In genomic region chr7:45026984-45027773, GRCh38 we compare ENCODE assay signal across 7 cellular contexts. TPM values are rescaled to one million over a fixed set of nuclear protein-coding genes. Genes with fewer than 3 reads are reported as not detected.
A peak's percentile ranks its signal among the peaks of the same experiment; 100 is the strongest.
DNase-seq lines count a peak whose midpoint lies in the region; ATAC-seq lines count a peak whose summit lies in the region.

No MANE protein-coding gene starts in this region.

- peak overlapping the region; percentile 88 for H3K27ac Mint-ChIP-seq in activated T-cell treated with anti-CD3 and anti-CD28 coated beads, Interleukin-2, amount 50 U/mL, for 24 hours
- peak overlapping the region; percentile 89 to 99 (median 92) for H3K27ac Mint-ChIP-seq in immature natural killer cell

- H3K27me3 Mint-ChIP-seq in activated T-cell treated with anti-CD3 and anti-CD28 coated beads, Interleukin-2, amount 50 U/mL, for 24 hours = no peaks in the 10 kb centered on the region
- peaks cover 2 to 7% (median 3%) of the 10 kb centered on the region in 3 donors for H3K27me3 Mint-ChIP-seq in immature natural killer cell (ENCODE audit: low read depth in 3 of 3)

- no peaks in the 10 kb centered on the region for H3K9me3 Mint-ChIP-seq in activated T-cell treated with anti-CD3 and anti-CD28 coated beads, Interleukin-2, amount 50 U/mL, for 24 hours
- H3K9me3 Mint-ChIP-seq in immature natural killer cell = no peaks in the 10 kb centered on the region

- peak; percentile 56 for ATAC-seq in GM19043 (IDR thresholded peaks at IDR 0.05; ENCODE audit: low read depth, unreplicated experiment)

- peak overlapping the region; percentile 79 for H3K4me3 Mint-ChIP-seq in activated T-cell treated with anti-CD3 and anti-CD28 coated beads, Interleukin-2, amount 50 U/mL, for 24 hours
- peak overlapping the region; percentile 90 to 99 (median 93) for H3K4me3 Mint-ChIP-seq in immature natural killer cell

- H3K4me1 Mint-ChIP-seq in activated T-cell treated with anti-CD3 and anti-CD28 coated beads, Interleukin-2, amount 50 U/mL, for 24 hours (ENCODE audit: low read depth) = peaks cover 79% of the 10 kb centered on the region
- H3K4me1 Mint-ChIP-seq in immature natural killer cell = peaks cover 67 to 85% of the 10 kb centered on the region in 2 donors

- H3K36me3 Mint-ChIP-seq in activated T-cell treated with anti-CD3 and anti-CD28 coated beads, Interleukin-2, amount 50 U/mL, for 24 hours (ENCODE audit: low read depth) = peaks cover 68% of the 10 kb centered on the region
- peaks cover 4 to 7% (median 6%) of the 10 kb centered on the region in 3 donors for H3K36me3 Mint-ChIP-seq in immature natural killer cell

- DNase-seq in HS-5 (ENCODE audit: low read depth) = peak; percentile 33
- DNase-seq in activated T-cell treated with anti-CD3 and anti-CD28 coated beads, Interleukin-2, amount 50 U/mL, for 24 hours = no peak
- DNase-seq in immature natural killer cell = peak; percentile 64 to 72 (median 70)
- DNase-seq in GM19240 (ENCODE audit: insufficient read length, low spot score) = no peak
- DNase-seq in HT-29 (ENCODE audit: low spot score) = no peak
- DNase-seq in LoVo (ENCODE audit: low spot score) = no peak

RNA-seq across cellular contexts. Expression of gene CCM2, which starts 27.2 kb away (rescaled TPM):
- polyA plus RNA-seq in immature natural killer cell = 100 to 1,000 TPM in 2 of 3 donors, 10 to 100 TPM in 1; 60.4 to 120 (median 103) TPM
- total RNA-seq in HT-29 (2014; rRNA removed; shearing (Covaris generic)) = 69.8 and 90.2 TPM in 2 replicates

RNA-seq across cellular contexts. Expression of gene MYO1G, which starts 48.4 kb away (rescaled TPM):
- 100 to 1,000 TPM; 139 to 261 (median 139) TPM for polyA plus RNA-seq in immature natural killer cell
- total RNA-seq in HT-29 (2014; rRNA removed; shearing (Covaris generic)) = 0.08 and 0.31 TPM in 2 replicates

Comparison
In these comparisons a context has a peak if more than half of its experiments do, and no peak if none do; other contexts are left out.
1. DNase-seq: peak in HS-5 (single experiment) and immature natural killer cell (3 of 3); none in activated T-cell treated with anti-CD3 and anti-CD28 coated beads, Interleukin-2, amount 50 U/mL, for 24 hours (single experiment), GM19240 (single experiment), HT-29 (single experiment) and LoVo (single experiment).